10 cellular contexts compared by ENCODE assay signal in genomic region chr7:150481207-150481920, GRCh38. TPM values are rescaled to one million over a fixed set of nuclear protein-coding genes. Genes with fewer than 3 reads are reported as not detected.
DNase-seq lines count a peak whose midpoint lies in the region; ATAC-seq and TF ChIP-seq lines count a peak whose summit lies in the region.
"Had no signal": no experiment of that assay in that cellular context is flagged by ENCODE, and none has a peak within 500 bp of the region (broad histone marks: within the 10 kb centered on the region; RNA-seq: fewer than 3 reads in every experiment).

No MANE protein-coding gene starts in this region.

- H3K27ac Mint-ChIP-seq in T-helper 2 cell treated with Interferon-gamma antibody and Interleukin-4, amounts not matched to agents 5 μg/mL and 100 μg/mL, for 36 hours, result peak overlapping the region; percentile 99

- TF ChIP-seq CTCF in stomach (IDR thresholded peaks at IDR 0.05), result no peak

- H3K9me3 ChIP-seq in stomach (no peaks in the 10 kb centered on the region), MG63 (no peaks in the 10 kb centered on the region)

- peaks cover 0 to 10% (median 2%) of the 10 kb centered on the region in 4 donors for H3K36me3 ChIP-seq in stomach
- H3K36me3 ChIP-seq in MG63, result no peaks in the 10 kb centered on the region

- H3K27ac ChIP-seq in layer of hippocampus (ENCODE audit: low read depth, low read length), result peak overlapping the region; percentile 43
- H3K27ac ChIP-seq in stomach, result peak overlapping the region; percentile 7 to 75 (median 53)

- H3K4me1 Mint-ChIP-seq in T-helper 2 cell treated with Interferon-gamma antibody and Interleukin-4, amounts not matched to agents 5 μg/mL and 100 μg/mL, for 36 hours (ENCODE audit: low read depth), result peaks cover 75% of the 10 kb centered on the region

- intact Hi-C loops in stomach (cut with DNase I; ENCODE audit: low total_unique reads), result no loop called here

- no peak for TF ChIP-seq POLR2A in stomach (IDR thresholded peaks at IDR 0.05)

- 65 to 73% (median 73%) methylated on average over 9 of the region's 9 CpGs for WGBS in stomach, 5 donors

- peaks cover 46% of the 10 kb centered on the region for H3K36me3 Mint-ChIP-seq in T-helper 2 cell treated with Interferon-gamma antibody and Interleukin-4, amounts not matched to agents 5 μg/mL and 100 μg/mL, for 36 hours (ENCODE audit: low read depth)

- H3K27me3 ChIP-seq in layer of hippocampus (ENCODE audit: control insufficient read depth, insufficient read depth, low read length) (no peaks in the 10 kb centered on the region), stomach (no peaks in the 10 kb centered on the region), MG63 (no peaks in the 10 kb centered on the region)

- H3K4me1 ChIP-seq in stomach, result peaks cover 0 to 17% (median 0%) of the 10 kb centered on the region in 4 donors

- H3K4me3 ChIP-seq in stomach, result no peak overlapping the region
- H3K4me3 ChIP-seq in MG63, result no peak overlapping the region

- H3K27me3 Mint-ChIP-seq in T-helper 2 cell treated with Interferon-gamma antibody and Interleukin-4, amounts not matched to agents 5 μg/mL and 100 μg/mL, for 36 hours (ENCODE audit: low read depth), result no peaks in the 10 kb centered on the region

- in situ Hi-C loops in G401 (cut with HindIII; ENCODE audit: low sequenced_read_pairs), result no loop called here

- peak; percentile 38 for DNase-seq in T-helper 2 cell treated with Interferon-gamma antibody and Interleukin-4, amounts not matched to agents 5 μg/mL and 100 μg/mL, for 36 hours (ENCODE audit: low spot score)
- DNase-seq in activated effector memory CD4-positive, alpha-beta T cell treated with anti-CD3 and anti-CD28 coated beads, Interleukin-2, amount 50 U/mL, for 16 hours, result peak; percentile 75
- DNase-seq in stomach, result no peak
- no peak for DNase-seq in foreskin melanocyte
- no peak for DNase-seq in G401 (ENCODE audit: low spot score)
- no peak for DNase-seq in MG63
- DNase-seq: foreskin fibroblast, midbrain had no signal

- ATAC-seq in HG02571 (IDR thresholded peaks at IDR 0.05; ENCODE audit: unreplicated experiment), result no peak

- H3K4me3 Mint-ChIP-seq in T-helper 2 cell treated with Interferon-gamma antibody and Interleukin-4, amounts not matched to agents 5 μg/mL and 100 μg/mL, for 36 hours, result peak overlapping the region; percentile 88

- TF ChIP-seq EP300 in stomach (IDR thresholded peaks at IDR 0.05), result no peak

- peaks cover 3% of the 10 kb centered on the region for H3K9me3 Mint-ChIP-seq in T-helper 2 cell treated with Interferon-gamma antibody and Interleukin-4, amounts not matched to agents 5 μg/mL and 100 μg/mL, for 36 hours

RNA-seq across cellular contexts. Expression of gene GIMAP8, which starts 30.9 kb away (rescaled TPM):
- total RNA-seq in stomach, result 1 to 10 TPM in 2 of 5 donors, under 1 TPM in 3; under 0.01 to 8.3 (median 0.29) TPM
- polyA plus RNA-seq in stomach, result 1 to 10 TPM; 2.8 to 3.2 (median 2.9) TPM
- not detected in 2 replicates for total RNA-seq in G401 (2014; rRNA removed; shearing (Covaris generic))
- total RNA-seq in MG63 (2014; rRNA removed; shearing (Covaris generic); ENCODE audit: low replicate concordance), result not detected in 2 replicates

RNA-seq across cellular contexts. Expression of gene GIMAP7, which starts 33.3 kb away (rescaled TPM):
- total RNA-seq in stomach, result 10 to 100 TPM in 2 of 5 donors, 1 to 10 TPM in 2, not detected in 1; 1.2 to 13.0 (median 7.5) TPM
- 10 to 100 TPM in 2 of 3 donors, 1 to 10 TPM in 1; 9.0 to 15.9 (median 14.8) TPM for polyA plus RNA-seq in stomach
- not detected in 2 replicates for total RNA-seq in G401 (2014; rRNA removed; shearing (Covaris generic))
- not detected in 2 replicates for total RNA-seq in MG63 (2014; rRNA removed; shearing (Covaris generic); ENCODE audit: low replicate concordance)

Comparison
In these comparisons a context has a peak if more than half of its experiments do, and no peak if none do; other contexts are left out.
1. DNase-seq: peak in T-helper 2 cell treated with Interferon-gamma antibody and Interleukin-4, amounts not matched to agents 5 μg/mL and 100 μg/mL, for 36 hours (single experiment) and activated effector memory CD4-positive, alpha-beta T cell treated with anti-CD3 and anti-CD28 coated beads, Interleukin-2, amount 50 U/mL, for 16 hours (single experiment); none in stomach (single experiment), foreskin melanocyte (single experiment), G401 (single experiment) and MG63 (single experiment).